In genomic region chr1:4634793-4635406, GRCh38 we compare ENCODE assay signal across 28 cellular contexts. TPM values are rescaled to one million over a fixed set of nuclear protein-coding genes. Genes with fewer than 3 reads are reported as not detected.
"Had no signal": no experiment of that assay in that cellular context is flagged by ENCODE, and none has a peak within 500 bp of the region (broad histone marks: within the 10 kb centered on the region; RNA-seq: fewer than 3 reads in every experiment).

No MANE protein-coding gene starts in this region.

- H3K4me2 ChIP-seq: SK-N-SH had no signal

- H3K27me3 ChIP-seq: brain microvascular endothelial cell, cardiac muscle cell, Peyer's patch had no signal

- ATAC-seq: activated CD4-positive, alpha-beta T cell treated with anti-CD3 and anti-CD28 coated beads for 36 hours; activated T-helper 17 cell treated with anti-CD3 and anti-CD28 coated beads, Interleukin-2, amount 50 U/mL, for 72 hours had no signal

- H3K4me1 ChIP-seq: Peyer's patch, SJCRH30 had no signal

- H3K36me3 ChIP-seq: brain microvascular endothelial cell, cardiac muscle cell, Peyer's patch, SJCRH30, WERI-Rb-1 had no signal

- H3K27ac ChIP-seq: brain microvascular endothelial cell, cardiac muscle cell, Peyer's patch, RWPE1, SJCRH30, WERI-Rb-1 had no signal

- H3K9ac ChIP-seq: SK-N-SH had no signal

- H3K4me3 ChIP-seq: cardiac muscle cell, Peyer's patch, SJCRH30 had no signal

- DNase-seq: activated CD4-positive, alpha-beta memory T cell treated with anti-CD3 and anti-CD28 coated beads, Interleukin-2, amount 10 ng/mL, durations not matched to agents 7 days and 5 days; activated CD4-positive, alpha-beta T cell treated with anti-CD3 and anti-CD28 coated beads for 36 hours; activated CD4-positive, alpha-beta T cell treated with anti-CD3 and anti-CD28 coated beads, Interleukin-2, amount 50 U/mL, for 1 hour; activated gamma-delta T cell; activated naive CD4-positive, alpha-beta T cell treated with anti-CD3 and anti-CD28 coated beads for 36 hours; activated T-cell treated with anti-CD3 and anti-CD28 coated beads for 4 hours; activated T-cell treated with anti-CD3 and anti-CD28 coated beads, Interleukin-2, amount 50 U/mL, for 48 hours; brain microvascular endothelial cell; Karpas-422; MM.1S; NCI-H1105; NCI-H1436; NCI-H1694 treated with DMSO at 0.1 percent for 48 hours; NCI-H2029 treated with DMSO at 0.1 percent for 48 hours; NCI-H510A treated with DMSO at 0.1 percent for 48 hours; NCI-H69; NK-92 treated with Interleukin-12 subunit alpha and Interleukin-12 subunit beta, amount 100 ng/mL, for 24 hours; OCI-M1; Peyer's patch; Right ventricle myocardium superior; SJCRH30; SK-N-SH; T-helper 1 cell; WERI-Rb-1 had no signal

- H3K9me3 ChIP-seq: Peyer's patch, SJCRH30, SK-N-SH had no signal

RNA-seq across cellular contexts. Expression of gene AJAP1, which starts 19.5 kb away (rescaled TPM):
- total RNA-seq: activated CD4-positive, alpha-beta memory T cell treated with anti-CD3 and anti-CD28 coated beads, Interleukin-2, amount 10 ng/mL, durations not matched to agents 7 days and 5 days; activated CD4-positive, alpha-beta T cell treated with anti-CD3 and anti-CD28 coated beads for 36 hours; activated CD8-positive, alpha-beta memory T cell treated with anti-CD3 and anti-CD28 coated beads for 36 hours; activated T-helper 17 cell treated with anti-CD3 and anti-CD28 coated beads, Interleukin-2, amount 50 U/mL, for 72 hours; cardiac muscle cell; SJCRH30 had no signal
- polyA plus RNA-seq: cardiac muscle cell, SK-N-SH had no signal
